Comparison of ENCODE assay signal across 1 cellular context in the genomic region with DNA sequence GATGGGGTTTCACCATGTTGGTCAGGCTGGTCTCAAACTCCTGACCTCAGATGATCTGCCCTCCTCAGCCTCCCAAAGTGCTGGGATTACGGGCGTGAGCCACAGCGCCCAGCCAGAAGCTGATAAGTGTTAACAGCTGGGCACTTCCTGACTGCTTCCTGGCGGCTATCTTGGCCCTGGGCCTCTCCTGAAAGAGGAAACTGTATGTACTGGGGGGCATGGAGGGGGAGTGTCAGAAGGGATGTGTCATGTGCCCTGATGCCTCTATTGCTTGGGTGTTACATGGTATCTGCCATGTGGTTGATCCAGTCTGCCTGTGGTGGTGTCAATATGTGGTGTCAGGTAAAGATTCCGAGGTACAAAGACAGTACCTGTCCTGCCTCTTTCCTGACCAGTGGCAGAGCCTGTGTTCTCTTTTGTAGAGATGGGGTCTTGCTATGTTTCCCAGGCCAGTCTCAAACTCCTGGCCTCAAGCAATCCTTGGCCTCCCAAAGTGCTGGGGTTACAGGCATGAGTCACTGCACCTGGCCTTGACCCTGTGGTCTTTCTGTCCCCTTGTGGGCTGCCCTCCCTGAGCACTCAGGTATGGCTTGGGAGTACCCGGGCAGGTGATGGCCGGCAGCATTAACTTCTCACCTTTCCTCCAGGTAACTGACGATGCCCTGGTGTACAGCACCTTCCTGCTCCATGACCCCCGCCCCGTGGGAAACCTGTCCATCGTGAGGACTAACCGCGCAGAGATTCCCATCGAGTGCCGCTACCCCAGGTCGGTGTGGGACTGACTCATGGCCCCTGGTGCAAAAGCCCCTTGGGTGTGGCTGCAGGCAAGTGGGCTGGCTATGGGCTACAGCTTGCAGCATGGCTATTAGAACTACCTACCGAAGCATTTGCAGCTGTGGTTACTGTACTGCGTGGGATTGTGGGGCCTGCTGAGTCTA.
TF ChIP-seq lines count a peak whose summit lies in the region.

No MANE protein-coding gene starts in this region.

TF ChIP-seq in WTC11, 78 proteins besides CTCF, POLR2A, EP300 and RAD21:
- no peak for TF ChIP-seq ZNF219 (CRISPR knock-in tag; IDR thresholded peaks at IDR 0.05; ENCODE audit: borderline replicate concordance)
- TF ChIP-seq RELA (CRISPR knock-in tag; IDR thresholded peaks at IDR 0.05; ENCODE audit: borderline replicate concordance) = no peak
- no peak for TF ChIP-seq ZNF232 (CRISPR knock-in tag; IDR thresholded peaks at IDR 0.05)
- TF ChIP-seq ZNF263 (CRISPR knock-in tag; IDR thresholded peaks at IDR 0.05; ENCODE audit: low read depth) = no peak
- TF ChIP-seq NR1H2 (CRISPR knock-in tag; IDR thresholded peaks at IDR 0.05) = no peak
- TF ChIP-seq TEAD1 (CRISPR knock-in tag; IDR thresholded peaks at IDR 0.05) = no peak
- TF ChIP-seq ZNF423 (CRISPR knock-in tag; IDR thresholded peaks at IDR 0.05) = no peak
TF ChIP-seq in WTC11: peak in this region for 0.
